Comparison of ENCODE assay signal across 1 cellular context in genomic region chr14:102370305-102370809, GRCh38.
TF ChIP-seq lines count a peak whose summit lies in the region.

No MANE protein-coding gene starts in this region.

TF ChIP-seq in H1, 55 proteins besides CTCF, POLR2A, EP300 and RAD21:
- TF ChIP-seq KDM4A (IDR thresholded peaks at IDR 0.05; ENCODE audit: low read depth, low read length, severe bottlenecking) (no peak), POU5F1 (IDR thresholded peaks at IDR 0.05; ENCODE audit: low read depth, low read length) (no peak), CREB1 (IDR thresholded peaks at IDR 0.05) (no peak), HDAC2 (IDR thresholded peaks at IDR 0.05; ENCODE audit: borderline replicate concordance in 1 of 2, low read depth in 2 of 2, low read length in 2 of 2) (no peak)
